In the genomic region with DNA sequence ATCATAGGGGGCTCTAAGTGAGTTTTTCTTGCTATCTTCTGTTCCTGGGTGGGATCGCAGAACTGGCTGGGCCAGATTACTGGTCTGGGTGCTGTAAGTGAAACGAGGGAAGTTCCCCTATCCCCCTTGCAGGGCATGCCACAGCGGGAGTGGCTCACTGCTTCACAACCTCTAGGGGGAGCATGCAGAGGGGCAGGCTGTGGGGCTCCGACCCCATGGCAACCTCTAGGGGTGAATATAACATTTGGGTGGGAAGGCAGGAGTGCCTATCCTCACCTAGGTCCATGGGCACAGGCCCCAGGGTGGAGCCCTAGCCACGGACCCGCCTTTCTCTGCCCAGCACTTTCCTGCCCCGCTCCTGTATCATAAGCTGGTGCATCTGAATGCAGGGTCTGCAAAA, we compare ENCODE assay signal across 1 cellular context.
TF ChIP-seq lines count a peak whose summit lies in the region.

No MANE protein-coding gene starts in this region.

TF ChIP-seq in K562, 482 proteins besides CTCF, POLR2A, EP300 and RAD21 (continued from another document):
- TF ChIP-seq, protein P1, sequence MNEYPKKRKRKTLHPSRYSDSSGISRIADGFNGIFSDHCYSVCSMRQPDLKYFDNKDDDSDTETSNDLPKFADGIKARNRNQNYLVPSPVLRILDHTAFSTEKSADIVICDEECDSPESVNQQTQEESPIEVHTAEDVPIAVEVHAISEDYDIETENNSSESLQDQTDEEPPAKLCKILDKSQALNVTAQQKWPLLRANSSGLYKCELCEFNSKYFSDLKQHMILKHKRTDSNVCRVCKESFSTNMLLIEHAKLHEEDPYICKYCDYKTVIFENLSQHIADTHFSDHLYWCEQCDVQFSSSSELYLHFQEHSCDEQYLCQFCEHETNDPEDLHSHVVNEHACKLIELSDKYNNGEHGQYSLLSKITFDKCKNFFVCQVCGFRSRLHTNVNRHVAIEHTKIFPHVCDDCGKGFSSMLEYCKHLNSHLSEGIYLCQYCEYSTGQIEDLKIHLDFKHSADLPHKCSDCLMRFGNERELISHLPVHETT (CRISPR knock-in tag; conservative IDR thresholded peaks at IDR 0.05 in 1 of 2, IDR thresholded peaks at IDR 0.05 in 1 of 2), result no peak
- TF ChIP-seq CHD1 (IDR thresholded peaks at IDR 0.05; ENCODE audit: low read length) (no peak), ARID1B (IDR thresholded peaks at IDR 0.05) (no peak), ZNF274 (IDR thresholded peaks at IDR 0.05; ENCODE audit: borderline replicate concordance, low read depth, low read length) (no peak)
- TF ChIP-seq, protein P2, sequence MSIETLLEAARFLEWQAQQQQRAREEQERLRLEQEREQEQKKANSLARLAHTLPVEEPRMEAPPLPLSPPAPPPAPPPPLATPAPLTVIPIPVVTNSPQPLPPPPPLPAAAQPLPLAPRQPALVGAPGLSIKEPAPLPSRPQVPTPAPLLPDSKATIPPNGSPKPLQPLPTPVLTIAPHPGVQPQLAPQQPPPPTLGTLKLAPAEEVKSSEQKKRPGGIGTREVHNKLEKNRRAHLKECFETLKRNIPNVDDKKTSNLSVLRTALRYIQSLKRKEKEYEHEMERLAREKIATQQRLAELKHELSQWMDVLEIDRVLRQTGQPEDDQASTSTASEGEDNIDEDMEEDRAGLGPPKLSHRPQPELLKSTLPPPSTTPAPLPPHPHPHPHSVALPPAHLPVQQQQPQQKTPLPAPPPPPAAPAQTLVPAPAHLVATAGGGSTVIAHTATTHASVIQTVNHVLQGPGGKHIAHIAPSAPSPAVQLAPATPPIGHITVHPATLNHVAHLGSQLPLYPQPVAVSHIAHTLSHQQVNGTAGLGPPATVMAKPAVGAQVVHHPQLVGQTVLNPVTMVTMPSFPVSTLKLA (conservative IDR thresholded peaks at IDR 0.05), result no peak
